Comparison of ENCODE assay signal across 11 cellular contexts in genomic region chr1:201466492-201466891, GRCh38. TPM values are rescaled to one million over a fixed set of nuclear protein-coding genes. Genes with fewer than 3 reads are reported as not detected.
DNase-seq lines count a peak whose midpoint lies in the region; ATAC-seq lines count a peak whose summit lies in the region.
"Had no signal": no experiment of that assay in that cellular context is flagged by ENCODE, and none has a peak within 500 bp of the region (broad histone marks: within the 10 kb centered on the region; RNA-seq: fewer than 3 reads in every experiment).

No MANE protein-coding gene starts in this region.

- H3K4me3 Mint-ChIP-seq in dendritic cell treated with granulocyte-macrophage colony-stimulating factor and Interleukin-4, amounts not matched to agents 40 ng/mL and 50 ng/mL, for 4 days = peak overlapping the region; percentile 15

- H3K36me3 ChIP-seq in muscle layer of duodenum (ENCODE audit: control insufficient read depth in 1 of 2, insufficient read depth in 2 of 2, low read length in 2 of 2) (peaks cover 9 to 19% of the 10 kb centered on the region in 2 donors), urinary bladder (ENCODE audit: insufficient read depth) (no peaks in the 10 kb centered on the region)

- H3K4me1 ChIP-seq in muscle layer of duodenum (ENCODE audit: control insufficient read depth in 1 of 2, insufficient read depth in 2 of 2, low read length in 2 of 2) (peaks cover 4 to 44% of the 10 kb centered on the region in 2 donors), urinary bladder (ENCODE audit: insufficient read depth) (no peaks in the 10 kb centered on the region)

- H3K27me3 ChIP-seq in muscle layer of duodenum (ENCODE audit: low read depth, low read length) = no peaks in the 10 kb centered on the region

- WGBS in urinary bladder = 77% methylated on average over 3 of the region's 3 CpGs

- ATAC-seq in left cardiac atrium = peak in 1 of 2 donors; percentile 1
- ATAC-seq in HG03139 (IDR thresholded peaks at IDR 0.05; ENCODE audit: unreplicated experiment) = no peak

- no peak overlapping the region for H3K27ac Mint-ChIP-seq in dendritic cell treated with granulocyte-macrophage colony-stimulating factor and Interleukin-4, amounts not matched to agents 40 ng/mL and 50 ng/mL, for 4 days
- H3K27ac Mint-ChIP-seq: CD4-positive, alpha-beta memory T cell had no signal

- no peaks in the 10 kb centered on the region for H3K9me3 ChIP-seq in muscle layer of duodenum (ENCODE audit: control insufficient read depth in 1 of 2, low read length in 2 of 2)

- peaks cover 46% of the 10 kb centered on the region for H3K27me3 Mint-ChIP-seq in dendritic cell treated with granulocyte-macrophage colony-stimulating factor and Interleukin-4, amounts not matched to agents 40 ng/mL and 50 ng/mL, for 4 days

- H3K4me1 Mint-ChIP-seq in dendritic cell treated with granulocyte-macrophage colony-stimulating factor and Interleukin-4, amounts not matched to agents 40 ng/mL and 50 ng/mL, for 4 days (ENCODE audit: low read depth) = peaks cover 23% of the 10 kb centered on the region

- intact Hi-C loops in left cardiac atrium (cut with DNase I) = no loop called here
- intact Hi-C loops in cardiac septum (cut with DNase I) = no loop called here
- intact Hi-C loops in dendritic cell treated with granulocyte-macrophage colony-stimulating factor and Interleukin-4, amounts not matched to agents 40 ng/mL and 50 ng/mL, for 4 days (cut with micrococcal nuclease) = no loop called here

- H3K27ac ChIP-seq in muscle layer of duodenum (ENCODE audit: low read length) (peak overlapping the region; percentile 53), urinary bladder (ENCODE audit: low read depth) (peak overlapping the region; percentile 75)

- peaks cover 10% of the 10 kb centered on the region for H3K36me3 Mint-ChIP-seq in dendritic cell treated with granulocyte-macrophage colony-stimulating factor and Interleukin-4, amounts not matched to agents 40 ng/mL and 50 ng/mL, for 4 days (ENCODE audit: low read depth)
- H3K36me3 Mint-ChIP-seq: CD4-positive, alpha-beta memory T cell had no signal

- H3K9me3 Mint-ChIP-seq in dendritic cell treated with granulocyte-macrophage colony-stimulating factor and Interleukin-4, amounts not matched to agents 40 ng/mL and 50 ng/mL, for 4 days = no peaks in the 10 kb centered on the region
- H3K9me3 Mint-ChIP-seq: CD4-positive, alpha-beta memory T cell had no signal

- H3K4me3 ChIP-seq in muscle layer of duodenum (ENCODE audit: low read depth in 1 of 2, low read length in 2 of 2) = peak overlapping the region; percentile 57 to 94
- peak overlapping the region; percentile 31 for H3K4me3 ChIP-seq in urinary bladder (ENCODE audit: low read depth, low read length)

- DNase-seq in left cardiac atrium (peak; percentile 45), cardiac septum (ENCODE audit: low spot score) (no peak), NCI-H187 (lab: John Stamatoyannopoulos, UW) (no peak)
- no peak for DNase-seq in stimulated activated CD4-positive, alpha-beta T cell treated with anti-CD3 and anti-CD28 coated beads, Interleukin-4, amount 100 ng/mL, for 1 hour
- DNase-seq: CD4-positive, alpha-beta memory T cell had no signal

RNA-seq across cellular contexts. Expression of gene PHLDA3, which starts 2.5 kb away (rescaled TPM):
- 10 to 100 TPM; 39.9 to 48.5 TPM for total RNA-seq in left cardiac atrium
- total RNA-seq in cardiac septum = 44.6 TPM
- 15.2 TPM for total RNA-seq in urinary bladder
- polyA plus RNA-seq in urinary bladder = 134 TPM

RNA-seq across cellular contexts. Expression of gene CSRP1, which starts 40.4 kb away (rescaled TPM):
- total RNA-seq in left cardiac atrium (100 to 1,000 TPM in 1 of 2 donors, 10 to 100 TPM in 1; 95.1 to 154 TPM), cardiac septum (71.7 TPM), urinary bladder (719 TPM)
- 4,390 TPM for polyA plus RNA-seq in urinary bladder

RNA-seq across cellular contexts. Expression of gene TNNI1, which starts 45.0 kb away (rescaled TPM):
- total RNA-seq in left cardiac atrium (10 to 100 TPM in 1 of 2 donors, 1 to 10 TPM in 1; 6.4 to 31.5 TPM), cardiac septum (35.5 TPM), urinary bladder (21.3 TPM)
- not detected for polyA plus RNA-seq in urinary bladder
- total RNA-seq: CD4-positive, alpha-beta memory T cell; glomerular endothelial cell; SK-MEL-5 had no signal
- polyA plus RNA-seq: CD4-positive, alpha-beta memory T cell had no signal
